11 cellular contexts compared by ENCODE assay signal in genomic region chr20:59988141-59988540, GRCh38. TPM values are rescaled to one million over a fixed set of nuclear protein-coding genes. Genes with fewer than 3 reads are reported as not detected.
DNase-seq lines count a peak whose midpoint lies in the region; ATAC-seq, FAIRE-seq and TF ChIP-seq lines count a peak whose summit lies in the region.
"Had no signal": no experiment of that assay in that cellular context is flagged by ENCODE, and none has a peak within 500 bp of the region (broad histone marks: within the 10 kb centered on the region; RNA-seq: fewer than 3 reads in every experiment).

No MANE protein-coding gene starts in this region.

- no peak for TF ChIP-seq POLR2A in prostate gland (IDR thresholded peaks at IDR 0.05)

- no peak for TF ChIP-seq CTCF in prostate gland (IDR thresholded peaks at IDR 0.05)

- H3K9me3 ChIP-seq in prostate gland, result no peaks in the 10 kb centered on the region
- H3K9me3 ChIP-seq: ascending aorta, testis had no signal

- peak; percentile 84 for FAIRE-seq in islet of Langerhans (lab: Jason Lieb, UNC)
- FAIRE-seq: GM18507 had no signal

- no peak overlapping the region for H3K4me3 ChIP-seq in prostate gland
- H3K4me3 ChIP-seq: ascending aorta, testis had no signal

- no peak overlapping the region for H3K27ac ChIP-seq in prostate gland
- H3K27ac ChIP-seq: ascending aorta, testis had no signal

- no peak for ATAC-seq in sciatic nerve

- H3K27me3 ChIP-seq in prostate gland (replicated peaks; ENCODE audit: insufficient read depth), result no peaks in the 10 kb centered on the region
- H3K27me3 ChIP-seq: ascending aorta, testis had no signal

- intact Hi-C loops in prostate gland (cut with DNase I) (no loop called here), sciatic nerve (cut with DNase I) (no loop called here), posterior vena cava (cut with DNase I) (no loop called here)

- 57% methylated on average over 5 of the region's 5 CpGs for WGBS in prostate gland

- no peaks in the 10 kb centered on the region for H3K36me3 ChIP-seq in prostate gland
- H3K36me3 ChIP-seq: ascending aorta had no signal

- no peaks in the 10 kb centered on the region for H3K4me1 ChIP-seq in prostate gland (replicated peaks)
- H3K4me1 ChIP-seq: ascending aorta, testis had no signal

- peak; percentile 80 for DNase-seq in DMS53 treated with DMSO at 0.1 percent for 48 hours (lab: John Stamatoyannopoulos, UW; ENCODE audit: unreplicated experiment)
- DNase-seq in NCI-H748 treated with DMSO at 0.1 percent for 48 hours (lab: John Stamatoyannopoulos, UW), result peak; percentile 7
- no peak for DNase-seq in prostate gland (ENCODE audit: low spot score)
- no peak for DNase-seq in sciatic nerve (ENCODE audit: low spot score)
- no peak for DNase-seq in posterior vena cava (ENCODE audit: low spot score)
- DNase-seq: NCI-H1092; stimulated activated CD4-positive, alpha-beta T cell treated with anti-CD3 and anti-CD28 coated beads, Interleukin-2, amount 100 ng/mL, for 24 hours; testis had no signal

RNA-seq across cellular contexts. Expression of gene CDH26, which starts 29.9 kb away (rescaled TPM):
- total RNA-seq in prostate gland, result 10 to 100 TPM; 11.0 to 30.6 TPM
- total RNA-seq in sciatic nerve, result 3.6 TPM
- total RNA-seq in posterior vena cava, result 1 to 10 TPM in 1 of 2 donors, under 1 TPM in 1; 0.52 to 2.1 TPM
- total RNA-seq: ascending aorta had no signal

RNA-seq across cellular contexts. Expression of gene FAM217B, which starts 48.0 kb away (rescaled TPM):
- total RNA-seq in prostate gland (10 to 100 TPM; 13.7 to 18.2 TPM), sciatic nerve (22.4 TPM), posterior vena cava (10 to 100 TPM in 1 of 2 donors, 1 to 10 TPM in 1; 8.2 to 11.2 TPM)

RNA-seq across cellular contexts. Expression of gene PPP1R3D, which starts 48.0 kb away (rescaled TPM):
- total RNA-seq in prostate gland, result 10 to 100 TPM; 16.0 to 16.6 TPM
- 8.2 TPM for total RNA-seq in sciatic nerve
- 1 to 10 TPM; 7.2 to 9.2 TPM for total RNA-seq in posterior vena cava

RNA-seq across cellular contexts. Expression of gene SYCP2, which starts 54.7 kb away (rescaled TPM):
- 10 to 100 TPM in 1 of 2 donors, 1 to 10 TPM in 1; 4.8 to 10.6 TPM for total RNA-seq in prostate gland
- 6.7 TPM for total RNA-seq in sciatic nerve
- 1 to 10 TPM in 1 of 2 donors, under 1 TPM in 1; 0.97 to 3.1 TPM for total RNA-seq in posterior vena cava

Comparison
In these comparisons a context has a peak if more than half of its experiments do, and no peak if none do; other contexts are left out.
1. DNase-seq: peak in DMS53 treated with DMSO at 0.1 percent for 48 hours (single experiment) and NCI-H748 treated with DMSO at 0.1 percent for 48 hours (single experiment); none in prostate gland (single experiment), sciatic nerve (single experiment) and posterior vena cava (single experiment).